ENCODE assay signal across 15 cellular contexts in genomic region chr1:33219886-33220661, GRCh38. TPM values are rescaled to one million over a fixed set of nuclear protein-coding genes. Genes with fewer than 3 reads are reported as not detected.
DNase-seq lines count a peak whose midpoint lies in the region; ATAC-seq and TF ChIP-seq lines count a peak whose summit lies in the region.
"Had no signal": no experiment of that assay in that cellular context is flagged by ENCODE, and none has a peak within 500 bp of the region (broad histone marks: within the 10 kb centered on the region; RNA-seq: fewer than 3 reads in every experiment).

No MANE protein-coding gene starts in this region.

- ATAC-seq in left lung, result peak; percentile 28
- no peak for ATAC-seq in aorta (ENCODE audit: low FRiP score)
- no peak for ATAC-seq in GM18873 (IDR thresholded peaks at IDR 0.05; ENCODE audit: low FRiP score, unreplicated experiment)
- ATAC-seq in GM21515 (IDR thresholded peaks at IDR 0.05; ENCODE audit: unreplicated experiment), result no peak
- ATAC-seq: activated CD4-positive, CD25-positive, alpha-beta regulatory T cell treated with anti-CD3 and anti-CD28 coated beads, Interleukin-2, amount 50 U/mL, for 24 hours; left lobe of liver had no signal

- H3K36me3 ChIP-seq in Caco-2 (ENCODE audit: control insufficient read depth, insufficient read depth, low read length) (no peaks in the 10 kb centered on the region), left lung (no peaks in the 10 kb centered on the region), aorta (ENCODE audit: control insufficient read depth in 1 of 2, insufficient read depth in 2 of 2, low read length in 1 of 2) (no peaks in the 10 kb centered on the region)
- H3K36me3 ChIP-seq: ovary had no signal

- H3K9me3 ChIP-seq in Caco-2 (peaks cover 6% of the 10 kb centered on the region; the same call in 1 of the 2 replicates), left lung (peaks cover 0 to 14% of the 10 kb centered on the region in 2 donors), aorta (ENCODE audit: control insufficient read depth, low read length) (no peaks in the 10 kb centered on the region)
- H3K9me3 ChIP-seq: ovary had no signal

- CTCF ChIA-PET in Caco-2 (lab: Charles Lee), result no interaction called here

- peaks cover 33% of the 10 kb centered on the region for H3K4me1 ChIP-seq in Caco-2
- no peaks in the 10 kb centered on the region for H3K4me1 ChIP-seq in left lung
- no peaks in the 10 kb centered on the region for H3K4me1 ChIP-seq in aorta (ENCODE audit: control insufficient read depth in 1 of 2, insufficient read depth in 2 of 2, low read length in 2 of 2)

- peak overlapping the region; percentile 34 for H3K4me3 Mint-ChIP-seq in Caco-2 (ENCODE audit: unreplicated experiment)
- H3K4me3 Mint-ChIP-seq: activated T-helper 1 cell treated with anti-CD3 and anti-CD28 coated beads, Interleukin-12 subunit alpha, Interleukin-12 subunit beta, Interleukin-2, Interleukin-4 antibody, amounts not matched to agents 30 ng/mL and 10 ng/mL and 1 ng/mL, durations not matched to agents 14 hours and 24 hours and 36 hours; central memory CD8-positive, alpha-beta T cell had no signal

- 94% methylated on average over 7 of the region's 7 CpGs for WGBS in aorta, 2 donors

- no TSS peak for BruUV-seq in Caco-2 (replicated peaks; lab: Mats Ljungman, UMichigan)

- H3K27me3 Mint-ChIP-seq in Caco-2 (ENCODE audit: insufficient read depth, unreplicated experiment), result no peaks in the 10 kb centered on the region
- H3K27me3 Mint-ChIP-seq: central memory CD8-positive, alpha-beta T cell had no signal

- intact Hi-C loops in Caco-2 (cut with micrococcal nuclease; ENCODE audit: unreplicated experiment), result loop anchor here (2.0 kb wide), 2 partner anchors 15 to 39 kb away; no protein-coding TSS in a partner anchor
- intact Hi-C loops in left lung (cut with DNase I), result loop anchor here in 1 of 2 donors (10.0 kb wide), 2 partner anchors 145 to 245 kb away; no protein-coding TSS in a partner anchor
- intact Hi-C loops in aorta (cut with DNase I), result loop anchor here (1.0 to 10.0 kb wide), 5 partner anchors 77 to 395 kb away; no protein-coding TSS in a partner anchor

- peaks cover 6% of the 10 kb centered on the region for H3K36me3 Mint-ChIP-seq in Caco-2 (ENCODE audit: insufficient read depth, unreplicated experiment)

- peak overlapping the region; percentile 87 for H3K27ac Mint-ChIP-seq in Caco-2 (ENCODE audit: unreplicated experiment)
- H3K27ac Mint-ChIP-seq: activated T-helper 1 cell treated with anti-CD3 and anti-CD28 coated beads, Interleukin-12 subunit alpha, Interleukin-12 subunit beta, Interleukin-2, Interleukin-4 antibody, amounts not matched to agents 30 ng/mL and 10 ng/mL and 1 ng/mL, durations not matched to agents 14 hours and 24 hours and 36 hours had no signal

- in situ Hi-C loops in astrocyte of the spinal cord (cut with HindIII; ENCODE audit: low sequenced_read_pairs) (no loop called here), KBM-7 (cut with MboI; ENCODE audit: low pct_unique_long_range_greater_than_20kb, low sequenced_read_pairs) (no loop called here)

- H3K9me3 Mint-ChIP-seq in Caco-2 (ENCODE audit: unreplicated experiment), result peaks cover 12% of the 10 kb centered on the region

- no peaks in the 10 kb centered on the region for H3K27me3 ChIP-seq in Caco-2 (replicated peaks; ENCODE audit: control insufficient read depth, insufficient read depth, low read length)
- H3K27me3 ChIP-seq in left lung, result no peaks in the 10 kb centered on the region
- H3K27me3 ChIP-seq in aorta (ENCODE audit: control insufficient read depth in 1 of 2, insufficient read depth in 2 of 2, low read length in 1 of 2), result no peaks in the 10 kb centered on the region
- H3K27me3 ChIP-seq: ovary had no signal

- TF ChIP-seq CTCF in Caco-2 (IDR thresholded peaks at IDR 0.05; ENCODE audit: insufficient read depth in 1 of 2, low read depth in 1 of 2, low read length in 1 of 2, severe bottlenecking in 1 of 2, unreplicated experiment in 1 of 2), result no peak
- no peak for TF ChIP-seq CTCF in astrocyte of the spinal cord (IDR thresholded peaks at IDR 0.05; ENCODE audit: low read depth, low read length)
- TF ChIP-seq CTCF in left lung (IDR thresholded peaks at IDR 0.05), result no peak

- POLR2A ChIA-PET in Caco-2 (lab: Charles Lee), result interaction anchor here (0.6 kb wide), 1 partner anchor 38 kb away, joined by 3 read pairs; no protein-coding TSS in a partner anchor

- peaks cover 23% of the 10 kb centered on the region for H3K4me1 Mint-ChIP-seq in Caco-2 (ENCODE audit: low read depth, unreplicated experiment)
- H3K4me1 Mint-ChIP-seq: central memory CD8-positive, alpha-beta T cell had no signal

- H3K4me3 ChIP-seq in Caco-2 (ENCODE audit: low read depth, low read length), result no peak overlapping the region
- no peak overlapping the region for H3K4me3 ChIP-seq in astrocyte of the spinal cord (ENCODE audit: low read depth, low read length)
- no peak overlapping the region for H3K4me3 ChIP-seq in left lung
- no peak overlapping the region for H3K4me3 ChIP-seq in aorta (ENCODE audit: low read length in 2 of 2)
- H3K4me3 ChIP-seq: ovary had no signal

- DNase-seq in Caco-2 (peak; percentile 62 to 77), NCI-H1694 (lab: John Stamatoyannopoulos, UW) (peak; percentile 52), astrocyte of the spinal cord (ENCODE audit: low read depth, low spot score) (peak; percentile 10), left lung (no peak), aorta (no peak), KBM-7 (no peak)
- DNase-seq: ovary; SIG-M5; stimulated activated CD4-positive, alpha-beta T cell treated with anti-CD3 and anti-CD28 coated beads, Interleukin-2, amount 100 ng/mL, for 48 hours had no signal

- H3K27ac ChIP-seq in left lung (no peak overlapping the region), aorta (ENCODE audit: low read depth in 1 of 2, low read length in 2 of 2) (no peak overlapping the region)
- H3K27ac ChIP-seq: ovary had no signal

RNA-seq across cellular contexts. Expression of gene ZNF362, which starts 36.2 kb away (rescaled TPM):
- 23.2 and 26.9 TPM in 2 replicates for total RNA-seq in Caco-2 (2022)
- 10 to 100 TPM; 25.9 to 32.3 TPM for total RNA-seq in left lung
- total RNA-seq in aorta, result 10 to 100 TPM; 36.2 to 44.0 TPM
- 10 to 100 TPM; 12.4 to 26.1 TPM for polyA plus RNA-seq in aorta

RNA-seq across cellular contexts. Expression of gene TRIM62, which starts 38.2 kb away (rescaled TPM):
- total RNA-seq in Caco-2 (2022) (2.4 and 2.5 TPM in 2 replicates), left lung (1 to 10 TPM; 6.2 to 6.4 TPM), aorta (1 to 10 TPM; 5.7 to 8.0 TPM)
- 1 to 10 TPM; 1.0 to 7.7 TPM for polyA plus RNA-seq in aorta

Comparison
In these comparisons a context has a peak if more than half of its experiments do, and no peak if none do; other contexts are left out.
1. DNase-seq: peak in Caco-2 (2 of 2), NCI-H1694 (single experiment) and astrocyte of the spinal cord (single experiment); none in left lung (0 of 2), aorta (0 of 2) and KBM-7 (single experiment).